1 cellular context compared by ENCODE assay signal in the genomic region with DNA sequence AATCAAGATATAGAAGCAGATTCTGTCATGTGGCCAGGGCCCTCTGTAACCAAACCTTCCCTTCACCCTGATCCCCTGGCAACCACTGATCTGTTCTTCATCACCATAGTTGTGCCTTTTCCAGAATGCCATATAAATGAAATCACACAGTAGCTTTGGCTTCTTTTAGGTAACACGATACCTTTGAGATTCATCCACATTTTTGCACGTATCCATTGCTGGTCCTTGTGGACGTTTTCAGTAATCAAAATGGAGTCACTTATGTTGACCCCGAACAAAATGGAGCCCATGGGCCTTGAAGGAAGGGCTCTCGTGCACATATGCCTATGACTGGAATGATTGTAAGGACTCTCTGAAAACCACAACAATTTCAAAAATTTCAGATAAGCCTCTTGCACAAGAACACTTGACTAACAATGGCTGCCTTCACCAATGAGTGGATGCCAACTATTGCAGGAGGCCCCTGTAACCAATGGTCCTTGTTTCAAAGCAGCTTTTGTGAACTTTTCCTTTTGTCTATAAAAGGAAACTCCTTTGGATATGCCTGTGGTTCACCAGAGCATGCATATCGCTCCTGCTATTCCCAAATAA.
TF ChIP-seq lines count a peak whose summit lies in the region.

No MANE protein-coding gene starts in this region.

TF ChIP-seq in HepG2, 621 proteins besides CTCF, POLR2A, EP300 and RAD21 (continued from another document and continues in another):
- no peak for TF ChIP-seq ZFP90 (CRISPR knock-in tag; IDR thresholded peaks at IDR 0.05; ENCODE audit: borderline replicate concordance)
- no peak for TF ChIP-seq DPF2 (CRISPR knock-in tag; IDR thresholded peaks at IDR 0.05; ENCODE audit: borderline replicate concordance, low read depth)
- TF ChIP-seq NFKBIZ (CRISPR knock-in tag; IDR thresholded peaks at IDR 0.05), result no peak; the same call in 1 of the 2 replicates
- TF ChIP-seq IRX3 (CRISPR knock-in tag; IDR thresholded peaks at IDR 0.05; ENCODE audit: borderline replicate concordance, low read depth), result no peak
- no peak for TF ChIP-seq FOXK2 (IDR thresholded peaks at IDR 0.05)
- TF ChIP-seq NR2F2 (IDR thresholded peaks at IDR 0.05; ENCODE audit: borderline replicate concordance, low read depth), result peak; percentile 42; the same call in 1 of the 2 replicates
- TF ChIP-seq ZNF724P (CRISPR knock-in tag; IDR thresholded peaks at IDR 0.05; ENCODE audit: borderline replicate concordance), result no peak
- no peak for TF ChIP-seq HNF4G (IDR thresholded peaks at IDR 0.05; ENCODE audit: borderline replicate concordance, low read depth, low read length)
- no peak for TF ChIP-seq HNF4G (CRISPR knock-in tag; IDR thresholded peaks at IDR 0.05; ENCODE audit: borderline replicate concordance, low read depth)
- TF ChIP-seq SAP130 (CRISPR knock-in tag; IDR thresholded peaks at IDR 0.05; ENCODE audit: low read depth), result peak; percentile 46; the same call in 1 of the 2 replicates
- TF ChIP-seq SRF (IDR thresholded peaks at IDR 0.05; ENCODE audit: low read depth, low read length), result peak; percentile 86
- TF ChIP-seq PPARG (CRISPR knock-in tag; conservative IDR thresholded peaks at IDR 0.05), result 0 out of 2 replicates have a peak, but pooled peaks have one; percentile 20
- TF ChIP-seq, protein P1, sequence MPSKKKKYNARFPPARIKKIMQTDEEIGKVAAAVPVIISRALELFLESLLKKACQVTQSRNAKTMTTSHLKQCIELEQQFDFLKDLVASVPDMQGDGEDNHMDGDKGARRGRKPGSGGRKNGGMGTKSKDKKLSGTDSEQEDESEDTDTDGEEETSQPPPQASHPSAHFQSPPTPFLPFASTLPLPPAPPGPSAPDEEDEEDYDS (CRISPR knock-in tag; IDR thresholded peaks at IDR 0.05), result no peak
- no peak for TF ChIP-seq POLR2G (IDR thresholded peaks at IDR 0.05; ENCODE audit: low read depth, low read length)
- TF ChIP-seq, protein P2, sequence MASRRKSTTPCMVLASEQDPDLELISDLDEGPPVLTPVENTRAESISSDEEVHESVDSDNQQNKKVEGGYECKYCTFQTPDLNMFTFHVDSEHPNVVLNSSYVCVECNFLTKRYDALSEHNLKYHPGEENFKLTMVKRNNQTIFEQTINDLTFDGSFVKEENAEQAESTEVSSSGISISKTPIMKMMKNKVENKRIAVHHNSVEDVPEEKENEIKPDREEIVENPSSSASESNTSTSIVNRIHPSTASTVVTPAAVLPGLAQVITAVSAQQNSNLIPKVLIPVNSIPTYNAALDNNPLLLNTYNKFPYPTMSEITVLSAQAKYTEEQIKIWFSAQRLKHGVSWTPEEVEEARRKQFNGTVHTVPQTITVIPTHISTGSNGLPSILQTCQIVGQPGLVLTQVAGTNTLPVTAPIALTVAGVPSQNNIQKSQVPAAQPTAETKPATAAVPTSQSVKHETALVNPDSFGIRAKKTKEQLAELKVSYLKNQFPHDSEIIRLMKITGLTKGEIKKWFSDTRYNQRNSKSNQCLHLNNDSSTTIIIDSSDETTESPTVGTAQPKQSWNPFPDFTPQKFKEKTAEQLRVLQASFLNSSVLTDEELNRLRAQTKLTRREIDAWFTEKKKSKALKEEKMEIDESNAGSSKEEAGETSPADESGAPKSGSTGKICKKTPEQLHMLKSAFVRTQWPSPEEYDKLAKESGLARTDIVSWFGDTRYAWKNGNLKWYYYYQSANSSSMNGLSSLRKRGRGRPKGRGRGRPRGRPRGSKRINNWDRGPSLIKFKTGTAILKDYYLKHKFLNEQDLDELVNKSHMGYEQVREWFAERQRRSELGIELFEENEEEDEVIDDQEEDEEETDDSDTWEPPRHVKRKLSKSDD (CRISPR knock-in tag; IDR thresholded peaks at IDR 0.05; ENCODE audit: low read depth), result peak; percentile 53
- TF ChIP-seq HOMEZ (CRISPR knock-in tag; IDR thresholded peaks at IDR 0.05; ENCODE audit: low read depth), result peak; percentile 48
- no peak for TF ChIP-seq ZMAT5 (CRISPR knock-in tag; IDR thresholded peaks at IDR 0.05; ENCODE audit: borderline replicate concordance, low read depth)
- peak; percentile 69; the same call in 1 of the 2 replicates for TF ChIP-seq HDAC2 (CRISPR knock-in tag; IDR thresholded peaks at IDR 0.05)
- peak; percentile 55; the same call in 1 of the 2 replicates for TF ChIP-seq HMGXB3 (CRISPR knock-in tag; IDR thresholded peaks at IDR 0.05; ENCODE audit: borderline replicate concordance)
- no peak for TF ChIP-seq KAT7 (CRISPR knock-in tag; IDR thresholded peaks at IDR 0.05; ENCODE audit: borderline replicate concordance)
- TF ChIP-seq, protein P3, sequence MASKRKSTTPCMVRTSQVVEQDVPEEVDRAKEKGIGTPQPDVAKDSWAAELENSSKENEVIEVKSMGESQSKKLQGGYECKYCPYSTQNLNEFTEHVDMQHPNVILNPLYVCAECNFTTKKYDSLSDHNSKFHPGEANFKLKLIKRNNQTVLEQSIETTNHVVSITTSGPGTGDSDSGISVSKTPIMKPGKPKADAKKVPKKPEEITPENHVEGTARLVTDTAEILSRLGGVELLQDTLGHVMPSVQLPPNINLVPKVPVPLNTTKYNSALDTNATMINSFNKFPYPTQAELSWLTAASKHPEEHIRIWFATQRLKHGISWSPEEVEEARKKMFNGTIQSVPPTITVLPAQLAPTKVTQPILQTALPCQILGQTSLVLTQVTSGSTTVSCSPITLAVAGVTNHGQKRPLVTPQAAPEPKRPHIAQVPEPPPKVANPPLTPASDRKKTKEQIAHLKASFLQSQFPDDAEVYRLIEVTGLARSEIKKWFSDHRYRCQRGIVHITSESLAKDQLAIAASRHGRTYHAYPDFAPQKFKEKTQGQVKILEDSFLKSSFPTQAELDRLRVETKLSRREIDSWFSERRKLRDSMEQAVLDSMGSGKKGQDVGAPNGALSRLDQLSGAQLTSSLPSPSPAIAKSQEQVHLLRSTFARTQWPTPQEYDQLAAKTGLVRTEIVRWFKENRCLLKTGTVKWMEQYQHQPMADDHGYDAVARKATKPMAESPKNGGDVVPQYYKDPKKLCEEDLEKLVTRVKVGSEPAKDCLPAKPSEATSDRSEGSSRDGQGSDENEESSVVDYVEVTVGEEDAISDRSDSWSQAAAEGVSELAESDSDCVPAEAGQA (IDR thresholded peaks at IDR 0.05; ENCODE audit: low read depth), result no peak; the same call in none of the 2 replicates
- TF ChIP-seq, protein P3 (CRISPR knock-in tag; IDR thresholded peaks at IDR 0.05; ENCODE audit: borderline replicate concordance), result no peak
- no peak for TF ChIP-seq LCORL (IDR thresholded peaks at IDR 0.05)
- TF ChIP-seq LCORL (CRISPR knock-in tag; IDR thresholded peaks at IDR 0.05), result peak; percentile 58; the same call in 1 of the 2 replicates
- no peak for TF ChIP-seq ZNF138 (CRISPR knock-in tag; IDR thresholded peaks at IDR 0.05; ENCODE audit: low read depth)
- TF ChIP-seq RFXANK (CRISPR knock-in tag; IDR thresholded peaks at IDR 0.05), result 0 out of 2 replicates have a peak, but pooled peaks have one; percentile 75
- TF ChIP-seq SNAPC2 (CRISPR knock-in tag; IDR thresholded peaks at IDR 0.05), result no peak
- no peak for TF ChIP-seq ZNF230 (CRISPR knock-in tag; IDR thresholded peaks at IDR 0.05)
- no peak for TF ChIP-seq ZKSCAN1 (IDR thresholded peaks at IDR 0.05; ENCODE audit: low read length)
- no peak for TF ChIP-seq TBL1XR1 (IDR thresholded peaks at IDR 0.05; ENCODE audit: borderline replicate concordance, low read length, partially characterized antibody)
- no peak for TF ChIP-seq ARNT2 (CRISPR knock-in tag; IDR thresholded peaks at IDR 0.05; ENCODE audit: low read depth)
- TF ChIP-seq DR1 (CRISPR knock-in tag; IDR thresholded peaks at IDR 0.05), result no peak
- TF ChIP-seq EED (CRISPR knock-in tag; IDR thresholded peaks at IDR 0.05), result no peak
- TF ChIP-seq POGK (CRISPR knock-in tag; conservative IDR thresholded peaks at IDR 0.05), result no peak
- peak; percentile 71 for TF ChIP-seq NFYC (CRISPR knock-in tag; IDR thresholded peaks at IDR 0.05)
- TF ChIP-seq ZNF296 (CRISPR knock-in tag; conservative IDR thresholded peaks at IDR 0.05), result no peak
- TF ChIP-seq TBX2 (CRISPR knock-in tag; IDR thresholded peaks at IDR 0.05; ENCODE audit: borderline replicate concordance), result peak; percentile 24; the same call in 1 of the 2 replicates
- TF ChIP-seq, protein P4, sequence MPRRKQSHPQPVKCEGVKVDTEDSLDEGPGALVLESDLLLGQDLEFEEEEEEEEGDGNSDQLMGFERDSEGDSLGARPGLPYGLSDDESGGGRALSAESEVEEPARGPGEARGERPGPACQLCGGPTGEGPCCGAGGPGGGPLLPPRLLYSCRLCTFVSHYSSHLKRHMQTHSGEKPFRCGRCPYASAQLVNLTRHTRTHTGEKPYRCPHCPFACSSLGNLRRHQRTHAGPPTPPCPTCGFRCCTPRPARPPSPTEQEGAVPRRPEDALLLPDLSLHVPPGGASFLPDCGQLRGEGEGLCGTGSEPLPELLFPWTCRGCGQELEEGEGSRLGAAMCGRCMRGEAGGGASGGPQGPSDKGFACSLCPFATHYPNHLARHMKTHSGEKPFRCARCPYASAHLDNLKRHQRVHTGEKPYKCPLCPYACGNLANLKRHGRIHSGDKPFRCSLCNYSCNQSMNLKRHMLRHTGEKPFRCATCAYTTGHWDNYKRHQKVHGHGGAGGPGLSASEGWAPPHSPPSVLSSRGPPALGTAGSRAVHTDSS (CRISPR knock-in tag; conservative IDR thresholded peaks at IDR 0.05), result no peak
- no peak for TF ChIP-seq CC2D1A (CRISPR knock-in tag; IDR thresholded peaks at IDR 0.05)
